Comparison of ENCODE assay signal across 5 cellular contexts in genomic region chr18:37505321-37505720, GRCh38.
"Had no signal": no experiment of that assay in that cellular context is flagged by ENCODE, and none has a peak within 500 bp of the region (broad histone marks: within the 10 kb centered on the region; RNA-seq: fewer than 3 reads in every experiment).

No MANE protein-coding gene starts in this region.

- H3K4me2 ChIP-seq: GM23338 had no signal

- H3K27ac ChIP-seq: HL-60 had no signal

- H3K27ac Mint-ChIP-seq: GM23338 had no signal

- DNase-seq: H9, HCEC 1CT had no signal

- H3K4me3 Mint-ChIP-seq: GM23338, H9 had no signal

- ATAC-seq: GM23338, HepG2 had no signal

- H2AFZ ChIP-seq: GM23338 had no signal

- H3K4me3 ChIP-seq: GM23338 had no signal
